Comparison of ENCODE assay signal across 16 cellular contexts in the genomic region with DNA sequence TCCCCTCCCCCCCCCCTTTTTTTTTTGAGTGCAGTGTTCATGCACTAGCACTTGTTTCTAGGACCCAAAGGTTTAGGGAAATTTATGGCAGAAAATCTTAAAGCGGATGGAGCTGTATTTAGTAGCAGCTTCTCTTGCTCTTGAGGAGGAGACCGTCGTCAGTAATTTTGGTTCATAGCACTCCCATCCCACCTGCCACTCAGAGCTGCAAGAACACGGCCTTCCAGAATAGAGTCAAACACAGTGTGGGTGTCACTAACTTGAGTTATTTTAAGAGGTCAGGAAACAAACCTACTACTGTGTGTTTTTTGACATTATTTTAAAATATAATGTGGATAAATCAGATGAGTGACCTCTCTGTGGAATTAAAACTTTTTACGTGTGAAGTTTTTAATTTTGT.
"Had no signal": no experiment of that assay in that cellular context is flagged by ENCODE, and none has a peak within 500 bp of the region (broad histone marks: within the 10 kb centered on the region; RNA-seq: fewer than 3 reads in every experiment).

No MANE protein-coding gene starts in this region.

- DNase-seq: activated CD4-positive, alpha-beta T cell treated with anti-CD3 and anti-CD28 coated beads, Interleukin-2, amount 50 U/mL, for 48 hours; activated CD8-positive, alpha-beta memory T cell treated with anti-CD3 and anti-CD28 coated beads, Interleukin-2, amount 10 ng/mL, durations not matched to agents 7 days and 5 days; activated effector memory CD4-positive, alpha-beta T cell treated with Interleukin-2 at 50 U/mL for 16 hours; activated naive CD4-positive, alpha-beta T cell treated with anti-CD3 and anti-CD28 coated beads, Interleukin-2, amount 50 U/mL, for 16 hours; activated T-cell treated with anti-CD3 and anti-CD28 coated beads, Interleukin-2, amount 50 U/mL, for 24 hours; effector memory CD4-positive, alpha-beta T cell; foreskin fibroblast; glutamatergic neuron; left colon; stimulated activated CD4-positive, alpha-beta T cell treated with anti-CD3 and anti-CD28 coated beads, Interleukin-4, amount 100 ng/mL, for 24 hours; stimulated activated naive CD4-positive, alpha-beta T cell; T1000; upper lobe of left lung had no signal

- ATAC-seq: activated CD8-positive, alpha-beta memory T cell treated with anti-CD3 and anti-CD28 coated beads, Interleukin-2, amount 10 ng/mL, durations not matched to agents 7 days and 5 days; left colon had no signal

- H3K9me3 ChIP-seq: pancreas had no signal

- H3K27ac Mint-ChIP-seq: activated CD8-positive, alpha-beta memory T cell treated with anti-CD3 and anti-CD28 coated beads, Interleukin-2, amount 10 ng/mL, durations not matched to agents 7 days and 5 days; activated T-cell treated with anti-CD3 and anti-CD28 coated beads, Interleukin-2, amount 50 U/mL, for 24 hours had no signal

- H3K36me3 ChIP-seq: pancreas had no signal

- H3K4me3 ChIP-seq: pancreas, skin epidermis, upper lobe of left lung had no signal

- H3K4me3 Mint-ChIP-seq: activated CD8-positive, alpha-beta memory T cell treated with anti-CD3 and anti-CD28 coated beads, Interleukin-2, amount 10 ng/mL, durations not matched to agents 7 days and 5 days; activated T-cell treated with anti-CD3 and anti-CD28 coated beads, Interleukin-2, amount 50 U/mL, for 24 hours; central memory CD8-positive, alpha-beta T cell had no signal

- H3K27me3 Mint-ChIP-seq: activated CD8-positive, alpha-beta memory T cell treated with anti-CD3 and anti-CD28 coated beads, Interleukin-2, amount 10 ng/mL, durations not matched to agents 7 days and 5 days; activated T-cell treated with anti-CD3 and anti-CD28 coated beads, Interleukin-2, amount 50 U/mL, for 24 hours; central memory CD8-positive, alpha-beta T cell had no signal

- H3K27ac ChIP-seq: skin epidermis had no signal

- H3K27me3 ChIP-seq: pancreas, upper lobe of left lung had no signal
